8 cellular contexts compared by ENCODE assay signal in the genomic region with DNA sequence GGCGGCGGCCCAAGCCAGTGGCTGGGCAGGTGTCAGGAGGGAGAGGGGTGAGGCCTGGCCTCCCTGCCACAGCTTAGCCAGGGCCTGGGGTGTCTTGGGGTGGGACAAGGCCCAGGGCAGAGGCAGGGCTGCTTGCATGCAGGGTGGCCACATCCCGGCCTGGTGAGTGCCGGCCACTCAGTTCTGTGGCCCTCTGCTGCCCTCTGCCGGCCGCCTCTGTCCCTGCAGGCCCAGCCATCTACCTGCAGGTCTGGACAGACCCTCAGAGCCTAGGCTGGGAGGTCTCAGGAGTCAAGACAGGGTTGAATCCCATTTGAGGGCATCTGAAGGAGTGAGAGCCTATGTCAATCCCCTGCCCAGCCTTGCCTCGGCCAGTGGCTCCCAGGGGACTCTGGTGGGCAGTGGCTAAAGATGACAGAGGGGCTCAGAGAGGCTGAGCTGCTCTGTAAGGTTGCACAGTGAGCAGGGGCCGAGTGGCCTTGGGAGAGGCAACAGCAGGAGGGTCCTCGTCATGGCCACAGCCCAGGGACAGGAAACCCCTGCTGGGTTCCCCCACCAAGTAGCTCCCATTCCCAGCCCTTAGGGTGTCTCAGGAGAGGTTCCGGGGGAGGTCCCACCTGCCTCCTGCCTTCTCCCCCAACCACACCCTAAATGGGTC. TPM values are rescaled to one million over a fixed set of nuclear protein-coding genes. Genes with fewer than 3 reads are reported as not detected.
DNase-seq lines count a peak whose midpoint lies in the region; ATAC-seq and TF ChIP-seq lines count a peak whose summit lies in the region.
"Not testable (repeated sequence)": the region's sequence is repeated elsewhere in the genome, so short reads cannot be mapped to it uniquely, and the experiment has no call there.

No MANE protein-coding gene starts in this region.

- intact Hi-C loops in A673 (cut with micrococcal nuclease; ENCODE audit: unreplicated experiment): loop anchor here (1.0 kb wide), 1 partner anchor 129 kb away; no protein-coding TSS in a partner anchor

- DNase-seq in A673 (ENCODE audit: low spot score): peak; percentile 59
- peak; percentile 6 to 49 (median 8) for DNase-seq in NCI-H1417 (lab: John Stamatoyannopoulos, UW)
- DNase-seq in T-helper 17 cell: peak; percentile 56 to 66 (median 63)
- DNase-seq in activated gamma-delta T cell (lab: John Stamatoyannopoulos, UW): peak; percentile 65
- DNase-seq in lung (ENCODE audit: low spot score): peak; percentile 75
- peak; percentile 68 to 79 for DNase-seq in stimulated activated CD4-positive, alpha-beta T cell treated with anti-CD3 and anti-CD28 coated beads, Interleukin-1b, Interleukin-23, amount 100 ng/mL, for 4 hours (ENCODE audit: low read depth in 2 of 2)

- not testable (repeated sequence) for H3K9me3 ChIP-seq in A673 (ENCODE audit: low read depth, low read length, poor library complexity, severe bottlenecking); T-helper 17 cell (ENCODE audit: control insufficient read depth, low read length, poor library complexity, severe bottlenecking); lung (ENCODE audit: control insufficient read depth in 2 of 2, insufficient read depth in 1 of 2, low read length in 1 of 2)

- H3K36me3 Mint-ChIP-seq in T-helper 17 cell (ENCODE audit: low read depth): not testable (repeated sequence)

- H3K27me3 ChIP-seq in A673 (replicated peaks; ENCODE audit: insufficient read depth, low read depth, low read length, poor library complexity); lung (ENCODE audit: control insufficient read depth, insufficient read depth): not testable (repeated sequence)

- not testable (repeated sequence) for H3K4me1 Mint-ChIP-seq in T-helper 17 cell

- H3K4me3 ChIP-seq in A673 (ENCODE audit: low read depth, low read length, poor library complexity, severe bottlenecking); GM12875 (ENCODE audit: low read depth, low read length); lung: not testable (repeated sequence)

- H3K27me3 Mint-ChIP-seq in T-helper 17 cell: not testable (repeated sequence)

- ATAC-seq in T-helper 17 cell (peak; percentile 82), esophagus mucosa (peak; percentile 83), lung (ENCODE audit: insufficient read depth, low FRiP score) (peak; percentile 87)

- not testable (repeated sequence) for H3K4me1 ChIP-seq in A673 (ENCODE audit: insufficient read depth, low read length, poor library complexity, severe bottlenecking); lung (ENCODE audit: control insufficient read depth in 2 of 2, insufficient read depth in 2 of 2, low read length in 2 of 2)

- TF ChIP-seq CTCF in A673 (conservative IDR thresholded peaks at IDR 0.05; ENCODE audit: low read depth, low read length) (peak; percentile 79), GM12875 (IDR thresholded peaks at IDR 0.05; ENCODE audit: borderline replicate concordance, insufficient read depth, low read depth, low read length) (peak; percentile 94), lung (IDR thresholded peaks at IDR 0.05; ENCODE audit: control extremely low read depth, extremely low read depth) (peak; percentile 85)

- H3K27ac Mint-ChIP-seq in T-helper 17 cell: not testable (repeated sequence)

- CTCF ChIA-PET in A673 (lab: Charles Lee): interaction anchor here (0.8 kb wide), 1 partner anchor 129 kb away, joined by 6 read pairs; no protein-coding TSS in a partner anchor

- POLR2A ChIA-PET in A673 (lab: Charles Lee; ENCODE audit: low non-redundant PET): not testable (repeated sequence)

- 19 to 35% methylated on average over 3 to 10 of the region's 10 CpGs for whole genome bisulfite sequencing in lung, 2 donors

- not testable (repeated sequence) for H3K27ac ChIP-seq in A673 (ENCODE audit: low read depth, low read length, poor library complexity, severe bottlenecking); lung (ENCODE audit: low read depth in 1 of 2, low read length in 1 of 2)

- H3K36me3 ChIP-seq in A673 (ENCODE audit: insufficient read depth, low read length, poor library complexity, severe bottlenecking); lung (ENCODE audit: control insufficient read depth in 2 of 2, insufficient read depth in 2 of 2, low read length in 2 of 2): not testable (repeated sequence)

- not testable (repeated sequence) for H3K4me3 Mint-ChIP-seq in T-helper 17 cell

- not testable (repeated sequence) for BruUV-seq in A673 (replicated peaks; lab: Mats Ljungman, UMichigan)

RNA-seq across cellular contexts. Expression of gene RTN4R, which starts 17.7 kb away (rescaled TPM):
- 9.6 and 9.9 TPM in 2 replicates for total RNA-seq in A673 (2021)
- 1 to 10 TPM in 1 of 2 donors, under 1 TPM in 1; 0.68 to 2.1 TPM for total RNA-seq in T-helper 17 cell
- total RNA-seq in esophagus mucosa: 3.9 TPM
- total RNA-seq in lung: 1 to 10 TPM; 2.6 to 7.8 TPM
- polyA plus RNA-seq in lung: 1 to 10 TPM; 3.0 to 5.6 TPM

RNA-seq across cellular contexts. Expression of gene DGCR6L, which starts 34.0 kb away (rescaled TPM):
- 50.7 and 59.7 TPM in 2 replicates for total RNA-seq in A673 (2021)
- 10 to 100 TPM; 29.2 to 31.7 TPM for total RNA-seq in T-helper 17 cell
- 34.8 TPM for total RNA-seq in esophagus mucosa
- 10 to 100 TPM; 38.7 to 42.8 TPM for total RNA-seq in lung
- 10 to 100 TPM; 42.3 to 86.0 TPM for polyA plus RNA-seq in lung

Comparison
In these comparisons a context has a peak if more than half of its experiments do, and no peak if none do; other contexts are left out.
1. DNase-seq: peak in every context shown above with its lines; median percentile 75 in lung; 74 in stimulated activated CD4-positive, alpha-beta T cell treated with anti-CD3 and anti-CD28 coated beads, Interleukin-1b, Interleukin-23, amount 100 ng/mL, for 4 hours; 65 in activated gamma-delta T cell; 63 in T-helper 17 cell; 59 in A673; 8 in NCI-H1417.